Comparison of ENCODE assay signal across 24 cellular contexts in genomic region chr20:10281911-10282310, GRCh38.
"Had no signal": no experiment of that assay in that cellular context is flagged by ENCODE, and none has a peak within 500 bp of the region (broad histone marks: within the 10 kb centered on the region; RNA-seq: fewer than 3 reads in every experiment).

No MANE protein-coding gene starts in this region.

- H3K36me3 ChIP-seq: brain microvascular endothelial cell, cardiac muscle cell, MG63 had no signal

- H3K9me3 Mint-ChIP-seq: activated CD4-positive, alpha-beta memory T cell treated with anti-CD3 and anti-CD28 coated beads for 36 hours; activated CD4-positive, alpha-beta T cell treated with anti-CD3 and anti-CD28 coated beads, Interleukin-2, amount 10 ng/mL, durations not matched to agents 7 days and 5 days; activated naive CD4-positive, alpha-beta T cell treated with anti-CD3 and anti-CD28 coated beads, Interleukin-2, amount 50 U/mL, for 72 hours; activated naive CD8-positive, alpha-beta T cell treated with anti-CD3 and anti-CD28 coated beads, Interleukin-2, amount 50 U/mL, for 24 hours; activated T-cell treated with anti-CD3 and anti-CD28 coated beads, Interleukin-2, amount 50 U/mL, for 4 hours; T-cell had no signal

- H3K27me3 Mint-ChIP-seq: activated CD4-positive, alpha-beta T cell treated with anti-CD3 and anti-CD28 coated beads, Interleukin-2, amount 10 ng/mL, durations not matched to agents 7 days and 5 days had no signal

- H3K27me3 ChIP-seq: brain microvascular endothelial cell, cardiac muscle cell had no signal

- H3K27ac Mint-ChIP-seq: activated CD4-positive, alpha-beta memory T cell treated with anti-CD3 and anti-CD28 coated beads for 36 hours; activated CD4-positive, alpha-beta T cell treated with anti-CD3 and anti-CD28 coated beads, Interleukin-2, amount 10 ng/mL, durations not matched to agents 7 days and 5 days; activated naive CD4-positive, alpha-beta T cell treated with anti-CD3 and anti-CD28 coated beads, Interleukin-2, amount 50 U/mL, for 72 hours; activated naive CD8-positive, alpha-beta T cell treated with anti-CD3 and anti-CD28 coated beads, Interleukin-2, amount 50 U/mL, for 24 hours; T-cell had no signal

- H3K9me3 ChIP-seq: MG63 had no signal

- H3K36me3 Mint-ChIP-seq: activated CD4-positive, alpha-beta memory T cell treated with anti-CD3 and anti-CD28 coated beads for 36 hours; activated naive CD4-positive, alpha-beta T cell treated with anti-CD3 and anti-CD28 coated beads, Interleukin-2, amount 50 U/mL, for 72 hours; T-cell had no signal

- H2AFZ ChIP-seq: PC-9 had no signal

- DNase-seq: activated CD4-positive, alpha-beta memory T cell treated with anti-CD3 and anti-CD28 coated beads for 36 hours; activated CD4-positive, alpha-beta T cell treated with anti-CD3 and anti-CD28 coated beads, Interleukin-2, amount 10 ng/mL, durations not matched to agents 7 days and 5 days; activated CD4-positive, CD25-positive, alpha-beta regulatory T cell; activated CD8-positive, alpha-beta memory T cell treated with anti-CD3 and anti-CD28 coated beads for 24 hours; activated effector memory CD4-positive, alpha-beta T cell treated with anti-CD3 and anti-CD28 coated beads, Interleukin-2, amount 50 U/mL, for 16 hours; activated naive CD4-positive, alpha-beta T cell treated with Interleukin-2 at 50 U/mL for 16 hours; activated naive CD8-positive, alpha-beta T cell treated with anti-CD3 and anti-CD28 coated beads, Interleukin-2, amount 50 U/mL, for 24 hours; activated T-cell treated with anti-CD3 and anti-CD28 coated beads, Interleukin-2, amount 50 U/mL, for 4 hours; amygdala; brain microvascular endothelial cell; MG63; NCI-H1105; NCI-H1436; NCI-H1694 treated with DMSO at 0.1 percent for 48 hours; NCI-H2029 treated with DMSO at 0.1 percent for 48 hours; NCI-H510A treated with DMSO at 0.1 percent for 48 hours; NCI-H69; PC-9; SHP77 treated with DMSO at 0.1 percent for 48 hours; T-cell; T-helper 2 cell; T1000 had no signal

- H3K4me2 ChIP-seq: PC-9 had no signal

- H3K4me3 Mint-ChIP-seq: activated CD4-positive, alpha-beta memory T cell treated with anti-CD3 and anti-CD28 coated beads for 36 hours; activated CD4-positive, alpha-beta T cell treated with anti-CD3 and anti-CD28 coated beads, Interleukin-2, amount 10 ng/mL, durations not matched to agents 7 days and 5 days; activated naive CD8-positive, alpha-beta T cell treated with anti-CD3 and anti-CD28 coated beads, Interleukin-2, amount 50 U/mL, for 24 hours; activated T-cell treated with anti-CD3 and anti-CD28 coated beads, Interleukin-2, amount 50 U/mL, for 4 hours; T-cell had no signal

- H3K4me3 ChIP-seq: cardiac muscle cell, MG63, PC-9 had no signal

- ATAC-seq: activated naive CD4-positive, alpha-beta T cell treated with anti-CD3 and anti-CD28 coated beads, Interleukin-2, amount 50 U/mL, for 72 hours; activated naive CD8-positive, alpha-beta T cell treated with anti-CD3 and anti-CD28 coated beads, Interleukin-2, amount 50 U/mL, for 24 hours; activated T-cell treated with anti-CD3 and anti-CD28 coated beads, Interleukin-2, amount 50 U/mL, for 4 hours; T-cell had no signal

- H3K4me1 Mint-ChIP-seq: activated CD4-positive, alpha-beta T cell treated with anti-CD3 and anti-CD28 coated beads, Interleukin-2, amount 10 ng/mL, durations not matched to agents 7 days and 5 days; activated naive CD8-positive, alpha-beta T cell treated with anti-CD3 and anti-CD28 coated beads, Interleukin-2, amount 50 U/mL, for 24 hours; T-cell had no signal

- H3K27ac ChIP-seq: brain microvascular endothelial cell, cardiac muscle cell, PC-9 had no signal
